ENCODE assay signal across 1 cellular context in genomic region chr3:133758969-133759739, GRCh38.
TF ChIP-seq lines count a peak whose summit lies in the region.

No MANE protein-coding gene starts in this region.

TF ChIP-seq in H1, 55 proteins besides CTCF, POLR2A, EP300 and RAD21:
- no peak for TF ChIP-seq CREB1 (IDR thresholded peaks at IDR 0.05)
- no peak for TF ChIP-seq KDM5A (IDR thresholded peaks at IDR 0.05; ENCODE audit: low read length)
- no peak for TF ChIP-seq TBP (IDR thresholded peaks at IDR 0.05; ENCODE audit: low read depth, low read length)
- TF ChIP-seq SUZ12 (IDR thresholded peaks at IDR 0.05; ENCODE audit: low read length): no peak
- TF ChIP-seq SIN3A (conservative IDR thresholded peaks at IDR 0.05 in 1 of 2, IDR thresholded peaks at IDR 0.05 in 1 of 2; ENCODE audit: low read depth in 1 of 2, low read length in 2 of 2): no peak
